16 cellular contexts compared by ENCODE assay signal in genomic region chr1:61872206-61872605, GRCh38.
"Had no signal": no experiment of that assay in that cellular context is flagged by ENCODE, and none has a peak within 500 bp of the region (broad histone marks: within the 10 kb centered on the region; RNA-seq: fewer than 3 reads in every experiment).

No MANE protein-coding gene starts in this region.

- ATAC-seq: K562 had no signal

- H3K4me3 Mint-ChIP-seq: IgD-negative memory B cell had no signal

- DNase-seq: Kasumi-1, MM.1S, NCI-H1092 treated with DMSO at 0.1 percent for 48 hours, NCI-H1436, NCI-H187, NCI-H2029 treated with DMSO at 0.1 percent for 48 hours, NCI-H2171 treated with DMSO at 0.1 percent for 48 hours, NCI-H345, NCI-H524 treated with DMSO at 0.1 percent for 48 hours, NCI-H69, NCI-H774, Right ventricle myocardium superior, RPMI8226, SIG-M5 had no signal

- H3K27ac Mint-ChIP-seq: IgD-negative memory B cell had no signal

- H3K27me3 Mint-ChIP-seq: IgD-negative memory B cell had no signal

- H3K4me1 Mint-ChIP-seq: IgD-negative memory B cell had no signal
